Comparison of ENCODE assay signal across 20 cellular contexts in genomic region chr16:23959801-23960072, GRCh38.
A peak's percentile ranks its signal among the peaks of the same experiment; 100 is the strongest.
DNase-seq lines count a peak whose midpoint lies in the region; ATAC-seq lines count a peak whose summit lies in the region.
"Had no signal": no experiment of that assay in that cellular context is flagged by ENCODE, and none has a peak within 500 bp of the region (broad histone marks: within the 10 kb centered on the region; RNA-seq: fewer than 3 reads in every experiment).

No MANE protein-coding gene starts in this region.

- H3K36me3 ChIP-seq in thymus (ENCODE audit: control insufficient read depth, insufficient read depth) = peaks cover 10% of the 10 kb centered on the region
- H3K36me3 ChIP-seq: gastrocnemius medialis, neural progenitor cell had no signal

- H3K4me3 ChIP-seq in thymus (ENCODE audit: low read length) = no peak overlapping the region
- H3K4me3 ChIP-seq: gastrocnemius medialis, neural progenitor cell had no signal

- H3K4me1 ChIP-seq in thymus (ENCODE audit: control insufficient read depth, insufficient read depth, low read length) = peaks cover 27% of the 10 kb centered on the region
- H3K4me1 ChIP-seq: gastrocnemius medialis, neural progenitor cell had no signal

- H3K27ac ChIP-seq in thymus (ENCODE audit: low read depth) = peak overlapping the region; percentile 77
- H3K27ac ChIP-seq: gastrocnemius medialis, neural progenitor cell had no signal

- intact Hi-C loops in activated naive CD4-positive, alpha-beta T cell treated with anti-CD3 and anti-CD28 coated beads for 36 hours (cut with micrococcal nuclease) = loop anchor here (1.0 to 5.0 kb wide), 3 partner anchors 8 to 157 kb away; no protein-coding TSS in a partner anchor

- H3K27ac Mint-ChIP-seq in activated naive CD4-positive, alpha-beta T cell treated with anti-CD3 and anti-CD28 coated beads for 36 hours = peak overlapping the region; percentile 81
- H3K27ac Mint-ChIP-seq in T-helper 17 cell (peak overlapping the region; percentile 42), immature natural killer cell (peak overlapping the region in 4 of 6 donors; percentile 21 to 51 (median 38))
- H3K27ac Mint-ChIP-seq: neural progenitor cell had no signal

- 81% methylated on average over 3 of the region's 3 CpGs for WGBS in thymus

- H3K4me1 Mint-ChIP-seq in activated naive CD4-positive, alpha-beta T cell treated with anti-CD3 and anti-CD28 coated beads for 36 hours (ENCODE audit: low read depth) = peaks cover 69% of the 10 kb centered on the region
- peaks cover 49% of the 10 kb centered on the region for H3K4me1 Mint-ChIP-seq in T-helper 17 cell
- H3K4me1 Mint-ChIP-seq in immature natural killer cell = peaks cover 46 to 65% of the 10 kb centered on the region in 2 donors
- H3K4me1 Mint-ChIP-seq: neural progenitor cell had no signal

- no peak for DNase-seq in activated naive CD4-positive, alpha-beta T cell treated with anti-CD3 and anti-CD28 coated beads for 36 hours
- no peak for DNase-seq in activated naive CD4-positive, alpha-beta T cell (lab: John Stamatoyannopoulos, UW)
- DNase-seq in T-helper 17 cell (no peak), immature natural killer cell (no peak), DMS 273 treated with DMSO at 0.1 percent for 48 hours (lab: John Stamatoyannopoulos, UW) (no peak), Kasumi-1 (lab: John Stamatoyannopoulos, UW) (no peak), NCI-H2171 treated with DMSO at 0.1 percent for 48 hours (lab: John Stamatoyannopoulos, UW) (no peak)
- DNase-seq: erythroblast, gastrocnemius medialis, HCEC 1CT, IMR-90, NCI-H1048, NCI-H2081 treated with DMSO at 0.1 percent for 48 hours, retina, SHP77 treated with DMSO at 0.1 percent for 48 hours, trophoblast cell had no signal

- H3K9me3 Mint-ChIP-seq in activated naive CD4-positive, alpha-beta T cell treated with anti-CD3 and anti-CD28 coated beads for 36 hours = no peaks in the 10 kb centered on the region
- H3K9me3 Mint-ChIP-seq in immature natural killer cell = no peaks in the 10 kb centered on the region
- H3K9me3 Mint-ChIP-seq: neural progenitor cell; T-helper 1 cell treated with Interleukin-12 subunit alpha and Interleukin-12 subunit beta and Interleukin-4 antibody, amounts not matched to agents 30 μg/mL and 1 μg/mL, for 36 hours had no signal

- H3K27me3 Mint-ChIP-seq in activated naive CD4-positive, alpha-beta T cell treated with anti-CD3 and anti-CD28 coated beads for 36 hours (ENCODE audit: low read depth) = no peaks in the 10 kb centered on the region
- H3K27me3 Mint-ChIP-seq in T-helper 17 cell (no peaks in the 10 kb centered on the region), immature natural killer cell (ENCODE audit: low read depth in 3 of 3) (peaks cover 0 to 2% (median 0%) of the 10 kb centered on the region in 3 donors)
- H3K27me3 Mint-ChIP-seq: activated CD8-positive, alpha-beta memory T cell treated with anti-CD3 and anti-CD28 coated beads, Interleukin-2, amount 10 ng/mL, durations not matched to agents 7 days and 5 days had no signal

- ATAC-seq in T-helper 17 cell = peak; percentile 41
- ATAC-seq: gastrocnemius medialis had no signal

- no peaks in the 10 kb centered on the region for H3K27me3 ChIP-seq in thymus (ENCODE audit: control insufficient read depth, insufficient read depth)
- H3K27me3 ChIP-seq: gastrocnemius medialis, neural progenitor cell had no signal

- no peaks in the 10 kb centered on the region for H3K9me3 ChIP-seq in T-helper 17 cell (ENCODE audit: control insufficient read depth, low read length, poor library complexity, severe bottlenecking)
- H3K9me3 ChIP-seq in thymus (ENCODE audit: control insufficient read depth) = no peaks in the 10 kb centered on the region
- H3K9me3 ChIP-seq: gastrocnemius medialis had no signal

- H3K4me3 Mint-ChIP-seq in activated naive CD4-positive, alpha-beta T cell treated with anti-CD3 and anti-CD28 coated beads for 36 hours = peak overlapping the region; percentile 66
- peak overlapping the region; percentile 82 for H3K4me3 Mint-ChIP-seq in T-helper 17 cell
- H3K4me3 Mint-ChIP-seq in immature natural killer cell = peak overlapping the region in 2 of 5 donors; percentile 8 to 25
- H3K4me3 Mint-ChIP-seq: activated CD8-positive, alpha-beta memory T cell treated with anti-CD3 and anti-CD28 coated beads, Interleukin-2, amount 10 ng/mL, durations not matched to agents 7 days and 5 days; neural progenitor cell had no signal

- peaks cover 2% of the 10 kb centered on the region for H3K36me3 Mint-ChIP-seq in activated naive CD4-positive, alpha-beta T cell treated with anti-CD3 and anti-CD28 coated beads for 36 hours (ENCODE audit: low read depth)
- H3K36me3 Mint-ChIP-seq in T-helper 17 cell (ENCODE audit: low read depth) (peaks cover 2% of the 10 kb centered on the region), immature natural killer cell (peaks cover 0 to 4% (median 3%) of the 10 kb centered on the region in 3 donors)
- H3K36me3 Mint-ChIP-seq: neural progenitor cell had no signal

- CTCF ChIA-PET in activated naive CD4-positive, alpha-beta T cell treated with anti-CD3 and anti-CD28 coated beads for 36 hours (lab: Charles Lee) = interaction anchor here (1.3 to 2.5 kb wide), 5 partner anchors 10 to 56 kb away, joined by 3 to 8 read pairs (median 4); no protein-coding TSS in a partner anchor
